Comparison of ENCODE assay signal across 1 cellular context in genomic region chr21:42578761-42579415, GRCh38.
TF ChIP-seq lines count a peak whose summit lies in the region.

No MANE protein-coding gene starts in this region.

TF ChIP-seq in SK-N-SH, 30 proteins besides CTCF, POLR2A, EP300 and RAD21 (continued from another document):
- TF ChIP-seq NFIC (IDR thresholded peaks at IDR 0.05; ENCODE audit: borderline replicate concordance), result no peak
- TF ChIP-seq USF1 (IDR thresholded peaks at IDR 0.05; ENCODE audit: borderline replicate concordance, low read depth), result no peak
- TF ChIP-seq CHD2 (IDR thresholded peaks at IDR 0.05; ENCODE audit: low read length, partially characterized antibody), result no peak
- TF ChIP-seq YY1 (IDR thresholded peaks at IDR 0.05; ENCODE audit: low read depth), result no peak
